ENCODE assay signal across 1 cellular context in genomic region chr2:233250985-233251305, GRCh38.
TF ChIP-seq lines count a peak whose summit lies in the region.

No MANE protein-coding gene starts in this region.

TF ChIP-seq in HepG2, 621 proteins besides CTCF, POLR2A, EP300 and RAD21 (continued from another document):
- TF ChIP-seq ZNF510 (CRISPR knock-in tag; IDR thresholded peaks at IDR 0.05; ENCODE audit: low read depth) (no peak), CHD4 (IDR thresholded peaks at IDR 0.05; ENCODE audit: borderline replicate concordance, low read length) (peak; percentile 100), EHMT2 (IDR thresholded peaks at IDR 0.05; ENCODE audit: borderline replicate concordance, low read depth, low read length) (0 out of 2 replicates have a peak, but pooled peaks have one; percentile 77), NFATC3 (CRISPR knock-in tag; IDR thresholded peaks at IDR 0.05) (0 out of 2 replicates have a peak, but pooled peaks have one; percentile 14), KDM1A (CRISPR knock-in tag; IDR thresholded peaks at IDR 0.05) (peak; percentile 99; the same call in 1 of the 2 replicates), RCOR2 (CRISPR knock-in tag; IDR thresholded peaks at IDR 0.05) (peak; percentile 99; the same call in 1 of the 2 replicates), HMG20A (CRISPR knock-in tag; IDR thresholded peaks at IDR 0.05; ENCODE audit: borderline replicate concordance) (no peak), PBX2 (CRISPR knock-in tag; IDR thresholded peaks at IDR 0.05) (0 out of 2 replicates have a peak, but pooled peaks have one; percentile 25), FOXK1 (CRISPR knock-in tag; IDR thresholded peaks at IDR 0.05; ENCODE audit: borderline replicate concordance, low read depth) (no peak), ZNF318 (CRISPR knock-in tag; IDR thresholded peaks at IDR 0.05) (peak; percentile 7; the same call in 1 of the 2 replicates), ZUFSP (CRISPR knock-in tag; IDR thresholded peaks at IDR 0.05; ENCODE audit: borderline replicate concordance) (no peak), ISL2 (CRISPR knock-in tag; IDR thresholded peaks at IDR 0.05) (no peak), ZNF550 (CRISPR knock-in tag; IDR thresholded peaks at IDR 0.05; ENCODE audit: borderline replicate concordance) (0 out of 2 replicates have a peak, but pooled peaks have one; percentile 4), ZNF670 (CRISPR knock-in tag; IDR thresholded peaks at IDR 0.05; ENCODE audit: borderline replicate concordance) (0 out of 2 replicates have a peak, but pooled peaks have one; percentile 67)
TF ChIP-seq in HepG2: peak in this region for 12.
